8 cellular contexts compared by ENCODE assay signal in genomic region chrX:39705299-39705698, GRCh38.
DNase-seq lines count a peak whose midpoint lies in the region; ATAC-seq, FAIRE-seq and TF ChIP-seq lines count a peak whose summit lies in the region.

No MANE protein-coding gene starts in this region.

- no peak overlapping the region for H2AFZ ChIP-seq in keratinocyte (ENCODE audit: control insufficient read depth, low read length)

- no peak overlapping the region for H3K4me3 ChIP-seq in keratinocyte (ENCODE audit: control insufficient read depth in 2 of 3, extremely low read depth in 1 of 3, insufficient read depth in 2 of 3, low read depth in 1 of 3, low read length in 3 of 3)

- H3K9me1 ChIP-seq in keratinocyte (ENCODE audit: control insufficient read depth, extremely low read depth, insufficient read depth, low read length), result no peaks in the 10 kb centered on the region

- H3K4me2 ChIP-seq in keratinocyte (ENCODE audit: control insufficient read depth, extremely low read depth, insufficient read depth, low read depth, low read length), result no peak overlapping the region

- H4K20me1 ChIP-seq in keratinocyte (ENCODE audit: control insufficient read depth, extremely low read depth, insufficient read depth, low read length), result no peaks in the 10 kb centered on the region

- TF ChIP-seq CTCF in C4-2B (conservative IDR thresholded peaks at IDR 0.05) (peak; percentile 58), LNCAP (IDR thresholded peaks at IDR 0.05) (peak; percentile 30; the same call in 1 of the 2 replicates), keratinocyte (optimal IDR thresholded peaks at IDR 0.05 in 1 of 3, IDR thresholded peaks at IDR 0.05 in 1 of 3, conservative IDR thresholded peaks at IDR 0.05 in 1 of 3; ENCODE audit: extremely low read depth in 1 of 3, insufficient read depth in 2 of 3, low read length in 3 of 3) (peak; percentile 48 to 76 (median 55))

- peak; percentile 27 for DNase-seq in amniotic stem cell (lab: John Stamatoyannopoulos, UW)
- DNase-seq in keratinocyte (ENCODE audit: low read depth, low spot score), result peak; percentile 26
- peak; percentile 75 for DNase-seq in urothelium cell line (ENCODE audit: low spot score)
- DNase-seq in midbrain (lab: John Stamatoyannopoulos, UW), result no peak
- DNase-seq in effector CD4-positive, alpha-beta T cell, result no peak

- H3K79me2 ChIP-seq in keratinocyte (ENCODE audit: control insufficient read depth, insufficient read depth, low read length), result no peaks in the 10 kb centered on the region

- H3K36me3 ChIP-seq in keratinocyte (ENCODE audit: control insufficient read depth in 2 of 2, extremely low read depth in 1 of 2, insufficient read depth in 2 of 2, low read length in 2 of 2), result no peaks in the 10 kb centered on the region

- no peak overlapping the region for H3K9ac ChIP-seq in keratinocyte (ENCODE audit: control insufficient read depth, extremely low read depth, insufficient read depth, low read length)

- ATAC-seq in GM18873 (IDR thresholded peaks at IDR 0.05; ENCODE audit: low FRiP score, unreplicated experiment), result no peak

- H3K4me1 ChIP-seq in keratinocyte (ENCODE audit: control insufficient read depth, extremely low read depth, insufficient read depth, low read length), result no peaks in the 10 kb centered on the region

- H3K27ac ChIP-seq in C4-2B, result peak overlapping the region; percentile 21; the same call in 1 of the 2 replicates
- no peak overlapping the region for H3K27ac ChIP-seq in keratinocyte (ENCODE audit: control insufficient read depth, insufficient read depth, low read length)

- H3K27me3 ChIP-seq in keratinocyte (ENCODE audit: control insufficient read depth, extremely low read depth, insufficient read depth, low read length), result no peaks in the 10 kb centered on the region

- dilution Hi-C loops in keratinocyte (cut with MboI; ENCODE audit: extremely low pct_ligation_motif_present, low sequenced_read_pairs), result no loop called here

- H3K9me3 ChIP-seq in keratinocyte (ENCODE audit: control insufficient read depth, low read depth, low read length), result no peaks in the 10 kb centered on the region

- peak; percentile 76 for FAIRE-seq in keratinocyte (lab: Jason Lieb, UNC)
- peak; percentile 17 for FAIRE-seq in urothelium cell line (lab: Jason Lieb, UNC)

Comparison
In these comparisons a context has a peak if more than half of its experiments do, and no peak if none do; other contexts are left out.
1. DNase-seq: peak in amniotic stem cell (single experiment), keratinocyte (single experiment) and urothelium cell line (single experiment); none in midbrain (single experiment) and effector CD4-positive, alpha-beta T cell (single experiment).
2. Peak in every context shown above with its lines, with median percentiles within 50 percentile points of each other: CTCF ChIP-seq.